8 cellular contexts compared by ENCODE assay signal in genomic region chr4:177175473-177175872, GRCh38.
"Had no signal": no experiment of that assay in that cellular context is flagged by ENCODE, and none has a peak within 500 bp of the region (broad histone marks: within the 10 kb centered on the region; RNA-seq: fewer than 3 reads in every experiment).

No MANE protein-coding gene starts in this region.

- H3K4me1 ChIP-seq: HAP-1 had no signal

- DNase-seq: KG1 had no signal

- H3K36me3 ChIP-seq: HAP-1 had no signal

- H3K27me3 Mint-ChIP-seq: IgD-negative memory B cell had no signal

- H2AFZ ChIP-seq: GM23338 had no signal

- H3K4me1 Mint-ChIP-seq: GM23338, IgD-negative memory B cell had no signal

- H3K4me2 ChIP-seq: GM23338 had no signal

- FAIRE-seq: H1, H54, HTR-8/SVneo had no signal

- H3K4me3 Mint-ChIP-seq: GM23338, IgD-negative memory B cell had no signal

- H3K4me3 ChIP-seq: GM23338, HAP-1 had no signal

- H3K27ac Mint-ChIP-seq: GM23338, IgD-negative memory B cell had no signal

- H3K9me3 ChIP-seq: HAP-1 had no signal

- ATAC-seq: GM23338, HCT116 had no signal
